Comparison of ENCODE assay signal across 10 cellular contexts in genomic region chr1:51956528-51957509, GRCh38.
DNase-seq lines count a peak whose midpoint lies in the region; ATAC-seq and FAIRE-seq lines count a peak whose summit lies in the region.
"Had no signal": no experiment of that assay in that cellular context is flagged by ENCODE, and none has a peak within 500 bp of the region (broad histone marks: within the 10 kb centered on the region; RNA-seq: fewer than 3 reads in every experiment).

No MANE protein-coding gene starts in this region.

- H3K9ac ChIP-seq in BLaER1 = no peak overlapping the region

- no peaks in the 10 kb centered on the region for H4K20me1 ChIP-seq in BLaER1

- no peak overlapping the region for H3K4me3 ChIP-seq in BLaER1

- peak overlapping the region; percentile 27 for H3K4me2 ChIP-seq in BLaER1

- peaks cover 68% of the 10 kb centered on the region for H3K4me1 ChIP-seq in BLaER1

- no peak overlapping the region for H3K27ac ChIP-seq in BLaER1

- DNase-seq in HTR-8/SVneo (ENCODE audit: insufficient read length, low spot score) = peak; percentile 20
- peak; percentile 20 for DNase-seq in RKO (ENCODE audit: low spot score)
- DNase-seq in fibroblast of peridontal ligament (ENCODE audit: extremely low read depth) = peak; percentile 41
- DNase-seq in activated CD8-positive, alpha-beta memory T cell treated with anti-CD3 and anti-CD28 coated beads for 24 hours = no peak
- DNase-seq in NCI-H187 treated with DMSO at 0.1 percent for 48 hours (lab: John Stamatoyannopoulos, UW) = no peak
- no peak for DNase-seq in activated CD4-positive, CD25-positive, alpha-beta regulatory T cell (lab: John Stamatoyannopoulos, UW)
- DNase-seq: activated gamma-delta T cell treated with Interleukin-2 at 50 U/mL for 16 hours, T-helper 2 cell had no signal

- no peak for ATAC-seq in HG02981 (IDR thresholded peaks at IDR 0.05; ENCODE audit: unreplicated experiment)

- no peaks in the 10 kb centered on the region for H3K36me3 ChIP-seq in BLaER1

- no peaks in the 10 kb centered on the region for H3K27me3 ChIP-seq in BLaER1

- no peaks in the 10 kb centered on the region for H3K9me3 ChIP-seq in BLaER1

- FAIRE-seq in HTR-8/SVneo (lab: Jason Lieb, UNC) = no peak

Comparison
In these comparisons a context has a peak if more than half of its experiments do, and no peak if none do; other contexts are left out.
1. DNase-seq: peak in HTR-8/SVneo (single experiment), RKO (single experiment) and fibroblast of peridontal ligament (single experiment); none in activated CD8-positive, alpha-beta memory T cell treated with anti-CD3 and anti-CD28 coated beads for 24 hours (single experiment), NCI-H187 treated with DMSO at 0.1 percent for 48 hours (single experiment) and activated CD4-positive, CD25-positive, alpha-beta regulatory T cell (0 of 4).